ENCODE assay signal across 1 cellular context in genomic region chr13:63680704-63681103, GRCh38.
TF ChIP-seq lines count a peak whose summit lies in the region.

No MANE protein-coding gene starts in this region.

TF ChIP-seq in SK-N-SH, 30 proteins besides CTCF, POLR2A, EP300 and RAD21 (continued from another document):
- TF ChIP-seq USF2 (IDR thresholded peaks at IDR 0.05; ENCODE audit: borderline replicate concordance, low read depth, low read length) = no peak
- no peak for TF ChIP-seq GATA2 (CRISPR knock-in tag; IDR thresholded peaks at IDR 0.05)
